1 cellular context compared by ENCODE assay signal in the genomic region with DNA sequence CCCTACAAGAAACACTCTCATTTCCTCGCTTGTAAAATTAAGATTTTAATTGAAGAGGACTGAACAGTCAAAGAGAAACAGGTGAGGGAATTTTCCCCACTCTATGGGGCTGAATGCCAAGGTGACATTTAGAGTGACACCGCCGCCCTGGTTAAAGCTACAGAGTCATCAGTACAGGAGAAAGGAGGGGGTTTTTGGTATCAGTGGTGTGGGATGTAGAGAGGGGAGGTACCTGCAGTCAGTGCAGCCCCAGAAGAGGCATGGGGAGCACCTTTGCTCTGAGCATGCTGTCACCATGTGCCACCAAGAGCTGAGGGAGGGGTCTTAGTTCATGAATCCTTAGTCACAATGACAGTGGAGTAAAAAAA.
TF ChIP-seq lines count a peak whose summit lies in the region.

No MANE protein-coding gene starts in this region.

TF ChIP-seq in GM12878, 131 proteins besides CTCF, POLR2A, EP300 and RAD21:
- no peak for TF ChIP-seq NKRF (conservative IDR thresholded peaks at IDR 0.05)
- TF ChIP-seq YY1 (IDR thresholded peaks at IDR 0.05; ENCODE audit: low read depth, low read length) = no peak
- TF ChIP-seq, protein P1, sequence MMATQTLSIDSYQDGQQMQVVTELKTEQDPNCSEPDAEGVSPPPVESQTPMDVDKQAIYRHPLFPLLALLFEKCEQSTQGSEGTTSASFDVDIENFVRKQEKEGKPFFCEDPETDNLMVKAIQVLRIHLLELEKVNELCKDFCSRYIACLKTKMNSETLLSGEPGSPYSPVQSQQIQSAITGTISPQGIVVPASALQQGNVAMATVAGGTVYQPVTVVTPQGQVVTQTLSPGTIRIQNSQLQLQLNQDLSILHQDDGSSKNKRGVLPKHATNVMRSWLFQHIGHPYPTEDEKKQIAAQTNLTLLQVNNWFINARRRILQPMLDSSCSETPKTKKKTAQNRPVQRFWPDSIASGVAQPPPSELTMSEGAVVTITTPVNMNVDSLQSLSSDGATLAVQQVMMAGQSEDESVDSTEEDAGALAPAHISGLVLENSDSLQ (IDR thresholded peaks at IDR 0.05) = peak; percentile 68
- no peak for TF ChIP-seq TCF12 (IDR thresholded peaks at IDR 0.05; ENCODE audit: low read depth, low read length)
- no peak for TF ChIP-seq SMAD1 (IDR thresholded peaks at IDR 0.05; ENCODE audit: low read depth, partially characterized antibody)
- TF ChIP-seq, protein P2, sequence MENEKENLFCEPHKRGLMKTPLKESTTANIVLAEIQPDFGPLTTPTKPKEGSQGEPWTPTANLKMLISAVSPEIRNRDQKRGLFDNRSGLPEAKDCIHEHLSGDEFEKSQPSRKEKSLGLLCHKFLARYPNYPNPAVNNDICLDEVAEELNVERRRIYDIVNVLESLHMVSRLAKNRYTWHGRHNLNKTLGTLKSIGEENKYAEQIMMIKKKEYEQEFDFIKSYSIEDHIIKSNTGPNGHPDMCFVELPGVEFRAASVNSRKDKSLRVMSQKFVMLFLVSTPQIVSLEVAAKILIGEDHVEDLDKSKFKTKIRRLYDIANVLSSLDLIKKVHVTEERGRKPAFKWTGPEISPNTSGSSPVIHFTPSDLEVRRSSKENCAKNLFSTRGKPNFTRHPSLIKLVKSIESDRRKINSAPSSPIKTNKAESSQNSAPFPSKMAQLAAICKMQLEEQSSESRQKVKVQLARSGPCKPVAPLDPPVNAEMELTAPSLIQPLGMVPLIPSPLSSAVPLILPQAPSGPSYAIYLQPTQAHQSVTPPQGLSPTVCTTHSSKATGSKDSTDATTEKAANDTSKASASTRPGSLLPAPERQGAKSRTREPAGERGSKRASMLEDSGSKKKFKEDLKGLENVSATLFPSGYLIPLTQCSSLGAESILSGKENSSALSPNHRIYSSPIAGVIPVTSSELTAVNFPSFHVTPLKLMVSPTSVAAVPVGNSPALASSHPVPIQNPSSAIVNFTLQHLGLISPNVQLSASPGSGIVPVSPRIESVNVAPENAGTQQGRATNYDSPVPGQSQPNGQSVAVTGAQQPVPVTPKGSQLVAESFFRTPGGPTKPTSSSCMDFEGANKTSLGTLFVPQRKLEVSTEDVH (IDR thresholded peaks at IDR 0.05; ENCODE audit: low read depth, partially characterized antibody) = no peak
TF ChIP-seq in GM12878: peak in this region for 1.
